Comparison of ENCODE assay signal across 3 cellular contexts in the genomic region with DNA sequence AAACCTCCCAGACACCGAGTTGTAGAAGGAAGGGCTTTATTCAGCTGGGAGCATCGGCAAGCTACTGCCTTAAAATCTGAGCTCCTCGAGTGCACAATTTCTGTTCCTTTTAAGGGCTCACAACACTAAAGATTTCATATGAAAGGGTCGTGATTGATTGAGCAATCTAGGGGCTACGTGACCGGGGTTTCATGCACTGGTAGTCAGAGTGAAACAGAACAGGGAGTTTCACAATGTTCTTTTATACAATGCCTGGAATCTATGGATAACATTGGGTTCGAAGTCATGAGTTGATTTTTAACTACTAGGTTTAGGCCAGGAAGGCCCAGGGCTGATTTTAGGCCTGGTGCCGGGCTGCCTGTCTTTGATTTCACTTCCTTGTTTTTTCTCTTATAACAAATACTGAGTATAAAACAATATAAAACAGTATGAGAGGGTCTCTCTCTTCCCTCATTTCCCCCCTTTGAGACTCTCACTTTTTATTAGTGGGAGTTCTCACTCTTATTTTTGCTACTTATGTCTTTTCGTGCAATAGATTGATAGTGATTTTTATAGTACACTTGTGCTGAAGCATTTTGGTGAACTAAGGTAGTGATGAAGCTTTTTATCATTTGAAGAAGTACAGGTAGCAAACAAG.
A peak's percentile ranks its signal among the peaks of the same experiment; 100 is the strongest.
TF ChIP-seq lines count a peak whose summit lies in the region.

No MANE protein-coding gene starts in this region.

TF ChIP-seq in GM12891, 5 proteins besides CTCF, POLR2A, EP300 and RAD21:
- peak; percentile 37; the same call in 1 of the 2 replicates for TF ChIP-seq SPI1 (IDR thresholded peaks at IDR 0.05; ENCODE audit: low read depth, low read length)

TF ChIP-seq in GM12878, 131 proteins besides CTCF, POLR2A, EP300 and RAD21:
- 0 out of 2 replicates have a peak, but pooled peaks have one; percentile 4 for TF ChIP-seq SPI1 (IDR thresholded peaks at IDR 0.05; ENCODE audit: borderline replicate concordance, insufficient read depth, low read depth, low read length)

TF ChIP-seq in K562, 482 proteins besides CTCF, POLR2A, EP300 and RAD21:
- TF ChIP-seq, protein P1, sequence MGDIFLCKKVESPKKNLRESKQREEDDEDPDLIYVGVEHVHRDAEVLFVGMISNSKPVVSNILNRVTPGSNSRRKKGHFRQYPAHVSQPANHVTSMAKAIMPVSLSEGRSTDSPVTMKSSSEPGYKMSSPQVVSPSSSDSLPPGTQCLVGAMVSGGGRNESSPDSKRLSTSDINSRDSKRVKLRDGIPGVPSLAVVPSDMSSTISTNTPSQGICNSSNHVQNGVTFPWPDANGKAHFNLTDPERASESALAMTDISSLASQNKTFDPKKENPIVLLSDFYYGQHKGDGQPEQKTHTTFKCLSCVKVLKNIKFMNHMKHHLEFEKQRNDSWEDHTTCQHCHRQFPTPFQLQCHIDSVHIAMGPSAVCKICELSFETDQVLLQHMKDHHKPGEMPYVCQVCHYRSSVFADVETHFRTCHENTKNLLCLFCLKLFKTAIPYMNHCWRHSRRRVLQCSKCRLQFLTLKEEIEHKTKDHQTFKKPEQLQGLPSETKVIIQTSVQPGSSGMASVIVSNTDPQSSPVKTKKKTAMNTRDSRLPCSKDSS (IDR thresholded peaks at IDR 0.05; ENCODE audit: low read depth, partially characterized antibody), result peak; percentile 51
- TF ChIP-seq CBX3 (IDR thresholded peaks at IDR 0.05; ENCODE audit: borderline replicate concordance in 1 of 2, low read length in 2 of 2) (0 out of 3 replicates have a peak, but pooled peaks of 1 of the 2 experiments have one; percentile 24), TRIM28 (IDR thresholded peaks at IDR 0.05) (peak; percentile 83), TRIM24 (IDR thresholded peaks at IDR 0.05) (0 out of 4 replicates have a peak, but pooled peaks of 1 of the 2 experiments have one; percentile 14)
